In genomic region chr17:47967607-47968252, GRCh38 we compare ENCODE assay signal across 11 cellular contexts. TPM values are rescaled to one million over a fixed set of nuclear protein-coding genes. Genes with fewer than 3 reads are reported as not detected.
DNase-seq lines count a peak whose midpoint lies in the region; ATAC-seq and TF ChIP-seq lines count a peak whose summit lies in the region.
"Had no signal": no experiment of that assay in that cellular context is flagged by ENCODE, and none has a peak within 500 bp of the region (broad histone marks: within the 10 kb centered on the region; RNA-seq: fewer than 3 reads in every experiment).

No MANE protein-coding gene starts in this region.

- ATAC-seq in GM21723 (IDR thresholded peaks at IDR 0.05; ENCODE audit: unreplicated experiment), result no peak

- peaks cover 11% of the 10 kb centered on the region for H3K79me2 ChIP-seq in fibroblast of lung (ENCODE audit: control insufficient read depth, insufficient read depth, low read length)

- no peaks in the 10 kb centered on the region for H4K20me1 ChIP-seq in fibroblast of lung (ENCODE audit: control insufficient read depth, extremely low read depth, insufficient read depth, low read length)

- H3K27me3 ChIP-seq in SJSA1 (replicated peaks) (no peaks in the 10 kb centered on the region), fibroblast of lung (ENCODE audit: control insufficient read depth, insufficient read depth, low read length) (no peaks in the 10 kb centered on the region), prostate gland (replicated peaks; ENCODE audit: insufficient read depth) (no peaks in the 10 kb centered on the region)
- H3K27me3 ChIP-seq: tibial nerve had no signal

- H3K9me3 ChIP-seq in SJSA1 (replicated peaks) (no peaks in the 10 kb centered on the region), fibroblast of lung (ENCODE audit: control insufficient read depth, insufficient read depth, low read depth, low read length) (no peaks in the 10 kb centered on the region), prostate gland (no peaks in the 10 kb centered on the region)
- H3K9me3 ChIP-seq: tibial nerve had no signal

- H3K36me3 ChIP-seq in SJSA1 (0 out of 2 replicates have a peak, but pooled peaks cover 5% of the 10 kb centered on the region), fibroblast of lung (ENCODE audit: control insufficient read depth, insufficient read depth, low read length) (no peaks in the 10 kb centered on the region), prostate gland (no peaks in the 10 kb centered on the region)
- H3K36me3 ChIP-seq: tibial nerve had no signal

- intact Hi-C loops in prostate gland (cut with DNase I), result no loop called here

- H3K4me2 ChIP-seq in fibroblast of lung (ENCODE audit: extremely low read depth, insufficient read depth, low read length), result no peak overlapping the region

- peaks cover 35% of the 10 kb centered on the region for H3K4me1 ChIP-seq in SJSA1 (replicated peaks)
- peaks cover 12% of the 10 kb centered on the region for H3K4me1 ChIP-seq in fibroblast of lung (ENCODE audit: control insufficient read depth, extremely low read depth, insufficient read depth, low read length)
- no peaks in the 10 kb centered on the region for H3K4me1 ChIP-seq in prostate gland (replicated peaks)

- TF ChIP-seq CTCF in fibroblast of lung (conservative IDR thresholded peaks at IDR 0.05 in 1 of 2, IDR thresholded peaks at IDR 0.05 in 1 of 2; ENCODE audit: low read depth in 1 of 2, low read length in 2 of 2) (no peak), prostate gland (IDR thresholded peaks at IDR 0.05) (no peak)

- no peak overlapping the region for H3K9ac ChIP-seq in fibroblast of lung (ENCODE audit: insufficient read depth, low read length)

- no peak for TF ChIP-seq POLR2A in prostate gland (IDR thresholded peaks at IDR 0.05)

- H2AFZ ChIP-seq in fibroblast of lung (ENCODE audit: low read length), result peak overlapping the region; percentile 80

- WGBS in prostate gland, result 52% methylated on average over 5 of the region's 5 CpGs

- H3K27ac ChIP-seq in SJSA1, result peak overlapping the region; percentile 73
- H3K27ac ChIP-seq in fibroblast of lung (ENCODE audit: insufficient read depth, low read length), result peak overlapping the region; percentile 78
- peak overlapping the region; percentile 13 to 65 for H3K27ac ChIP-seq in prostate gland

- H3K4me3 ChIP-seq in SJSA1 (no peak overlapping the region), fibroblast of lung (replicated peaks in 1 of 4; ENCODE audit: control extremely low read depth in 1 of 4, insufficient read depth in 1 of 4, low read depth in 3 of 4, low read length in 4 of 4) (no peak overlapping the region), prostate gland (no peak overlapping the region)
- H3K4me3 ChIP-seq: tibial nerve had no signal

- DNase-seq in GM04503 (ENCODE audit: low read depth) (peak; percentile 75), SJSA1 (ENCODE audit: low read depth in 1 of 2, low spot score in 2 of 2) (peak; percentile 77 to 78), fibroblast of lung (ENCODE audit: low read depth in 2 of 2) (peak; percentile 69 to 85), prostate gland (ENCODE audit: low spot score) (no peak), NCI-H187 treated with DMSO at 0.1 percent for 48 hours (lab: John Stamatoyannopoulos, UW) (no peak)
- no peak for DNase-seq in activated naive CD4-positive, alpha-beta T cell treated with anti-CD3 and anti-CD28 coated beads, Interleukin-2, amount 50 U/mL, for 16 hours
- DNase-seq in stimulated activated CD4-positive, alpha-beta T cell treated with anti-CD3 and anti-CD28 coated beads, Interleukin-4, amount 100 ng/mL, for 24 hours, result no peak
- DNase-seq: NCI-H1048; stimulated activated CD4-positive, alpha-beta T cell treated with anti-CD3 and anti-CD28 coated beads, Interleukin-4, amount 100 ng/mL, for 1 hour had no signal

RNA-seq across cellular contexts. Expression of gene CDK5RAP3, which starts 3.2 kb away (rescaled TPM):
- 89.5 and 94.9 TPM in 2 replicates for total RNA-seq in SJSA1 (2014; rRNA removed; shearing (Covaris generic))
- total RNA-seq in fibroblast of lung (72.2 and 118 TPM in 2 replicates), prostate gland (100 to 1,000 TPM; 185 to 193 TPM)
- 57.1 and 58.1 TPM in 2 replicates for polyA plus RNA-seq in fibroblast of lung
- 76.4 and 78.4 TPM in 2 replicates for polyA plus RNA-seq in fibroblast of lung (2012)
- polyA minus RNA-seq in fibroblast of lung (ENCODE audit: low replicate concordance), result 22.1 and 73.3 TPM in 2 replicates

RNA-seq across cellular contexts. Expression of gene PRR15L, which starts 10.0 kb away (rescaled TPM):
- total RNA-seq in SJSA1 (2014; rRNA removed; shearing (Covaris generic)), result not detected in 2 replicates
- total RNA-seq in fibroblast of lung (not detected in 2 replicates), prostate gland (10 to 100 TPM; 19.9 to 59.7 TPM)
- polyA plus RNA-seq in fibroblast of lung, result not detected in 2 replicates
- 0.07 TPM in 1 of 2 replicates, not detected in the other for polyA plus RNA-seq in fibroblast of lung (2012)
- not detected in 2 replicates for polyA minus RNA-seq in fibroblast of lung (ENCODE audit: low replicate concordance)
- total RNA-seq: tibial nerve had no signal

RNA-seq across cellular contexts. Expression of gene PNPO, which starts 26.4 kb away (rescaled TPM):
- 34.3 and 94.6 TPM in 2 replicates for total RNA-seq in SJSA1 (2014; rRNA removed; shearing (Covaris generic))
- total RNA-seq in fibroblast of lung (16.2 and 26.6 TPM in 2 replicates), prostate gland (10 to 100 TPM; 37.3 to 55.2 TPM)
- 25.7 and 38.6 TPM in 2 replicates for polyA plus RNA-seq in fibroblast of lung
- 10.3 and 18.9 TPM in 2 replicates for polyA plus RNA-seq in fibroblast of lung (2012)
- polyA minus RNA-seq in fibroblast of lung (ENCODE audit: low replicate concordance), result 28.6 and 55.1 TPM in 2 replicates

Comparison
In these comparisons a context has a peak if more than half of its experiments do, and no peak if none do; other contexts are left out.
1. DNase-seq: peak in GM04503 (single experiment), SJSA1 (2 of 2) and fibroblast of lung (2 of 2); none in prostate gland (single experiment), activated naive CD4-positive, alpha-beta T cell treated with anti-CD3 and anti-CD28 coated beads, Interleukin-2, amount 50 U/mL, for 16 hours (single experiment), NCI-H187 treated with DMSO at 0.1 percent for 48 hours (single experiment) and stimulated activated CD4-positive, alpha-beta T cell treated with anti-CD3 and anti-CD28 coated beads, Interleukin-4, amount 100 ng/mL, for 24 hours (single experiment).
2. RNA of gene PRR15L, which starts 10.0 kb away (total RNA-seq): 19.9 to 59.7 TPM in prostate gland; not detected in SJSA1 and not detected in fibroblast of lung; every median in the first group is over 10 times any median in the second.
3. Peak in every context shown above with its lines, with median percentiles within 50 percentile points of each other: H3K27ac ChIP-seq.